In the genomic region with DNA sequence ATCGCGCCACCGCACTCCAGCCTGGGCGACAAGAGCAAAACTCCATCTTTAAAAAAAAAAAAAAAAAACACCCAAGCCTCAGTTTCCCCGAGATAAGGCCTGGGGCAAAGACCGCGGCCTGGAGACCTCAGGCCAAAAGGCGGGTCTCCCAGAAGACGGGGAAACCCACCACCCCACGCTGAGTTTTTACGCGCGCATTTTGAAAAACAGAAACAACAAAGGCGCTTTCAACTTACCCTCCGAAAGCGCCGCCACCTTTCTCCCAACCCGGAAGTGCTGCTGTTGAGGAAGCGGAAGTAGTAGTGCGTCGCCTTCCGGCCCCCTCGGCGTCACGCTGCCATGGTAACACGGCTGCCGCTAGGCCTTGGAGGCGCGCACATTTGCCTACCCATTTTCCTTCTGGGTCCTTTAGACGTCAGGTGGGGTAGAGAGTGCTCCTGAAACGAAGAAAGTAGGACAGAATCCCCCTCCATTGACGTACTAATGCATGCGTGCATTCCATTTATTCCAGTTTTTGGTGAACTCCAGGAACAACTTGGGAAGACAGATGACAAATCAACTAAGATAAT, we compare ENCODE assay signal across 8 cellular contexts. TPM values are rescaled to one million over a fixed set of nuclear protein-coding genes. Genes with fewer than 3 reads are reported as not detected.
DNase-seq lines count a peak whose midpoint lies in the region; ATAC-seq and TF ChIP-seq lines count a peak whose summit lies in the region.

A gene with protein sequence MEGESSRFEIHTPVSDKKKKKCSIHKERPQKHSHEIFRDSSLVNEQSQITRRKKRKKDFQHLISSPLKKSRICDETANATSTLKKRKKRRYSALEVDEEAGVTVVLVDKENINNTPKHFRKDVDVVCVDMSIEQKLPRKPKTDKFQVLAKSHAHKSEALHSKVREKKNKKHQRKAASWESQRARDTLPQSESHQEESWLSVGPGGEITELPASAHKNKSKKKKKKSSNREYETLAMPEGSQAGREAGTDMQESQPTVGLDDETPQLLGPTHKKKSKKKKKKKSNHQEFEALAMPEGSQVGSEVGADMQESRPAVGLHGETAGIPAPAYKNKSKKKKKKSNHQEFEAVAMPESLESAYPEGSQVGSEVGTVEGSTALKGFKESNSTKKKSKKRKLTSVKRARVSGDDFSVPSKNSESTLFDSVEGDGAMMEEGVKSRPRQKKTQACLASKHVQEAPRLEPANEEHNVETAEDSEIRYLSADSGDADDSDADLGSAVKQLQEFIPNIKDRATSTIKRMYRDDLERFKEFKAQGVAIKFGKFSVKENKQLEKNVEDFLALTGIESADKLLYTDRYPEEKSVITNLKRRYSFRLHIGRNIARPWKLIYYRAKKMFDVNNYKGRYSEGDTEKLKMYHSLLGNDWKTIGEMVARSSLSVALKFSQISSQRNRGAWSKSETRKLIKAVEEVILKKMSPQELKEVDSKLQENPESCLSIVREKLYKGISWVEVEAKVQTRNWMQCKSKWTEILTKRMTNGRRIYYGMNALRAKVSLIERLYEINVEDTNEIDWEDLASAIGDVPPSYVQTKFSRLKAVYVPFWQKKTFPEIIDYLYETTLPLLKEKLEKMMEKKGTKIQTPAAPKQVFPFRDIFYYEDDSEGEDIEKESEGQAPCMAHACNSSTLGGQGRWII (minus strand): TSS at position 287 of the 569 bp plus-strand sequence. CDS start 4,019 bp downstream, outside the sequence.

- H3K4me3 ChIP-seq in cardiac muscle cell = peak within 1 kb of the TSS; percentile 81
- peak within 1 kb of the TSS; percentile 78 for H3K4me3 ChIP-seq in parathyroid adenoma (ENCODE audit: low read depth, low read length)
- H3K4me3 ChIP-seq in thyroid gland (replicated peaks in 1 of 3) = peak within 1 kb of the TSS; percentile 55 to 97 (median 67)

- peaks cover 37% of the 10 kb centered on the region for H3K4me1 Mint-ChIP-seq in activated naive CD8-positive, alpha-beta T cell treated with anti-CD3 and anti-CD28 coated beads, Interleukin-2, amount 10 ng/mL, durations not matched to agents 7 days and 5 days

- H3K36me3 ChIP-seq in cardiac muscle cell (peaks cover 3% of the 10 kb centered on the region), parathyroid adenoma (ENCODE audit: control insufficient read depth, insufficient read depth, low read length) (no peaks in the 10 kb centered on the region), thyroid gland (no peaks in the 10 kb centered on the region)

- H3K4me1 ChIP-seq in cardiac muscle cell (ENCODE audit: low read depth) = peaks cover 3% of the 10 kb centered on the region
- H3K4me1 ChIP-seq in parathyroid adenoma = peaks cover 5% of the 10 kb centered on the region
- H3K4me1 ChIP-seq in thyroid gland = peaks cover 27 to 36% of the 10 kb centered on the region in 2 donors

- no peaks in the 10 kb centered on the region for H3K9me3 Mint-ChIP-seq in activated naive CD8-positive, alpha-beta T cell treated with anti-CD3 and anti-CD28 coated beads, Interleukin-2, amount 10 ng/mL, durations not matched to agents 7 days and 5 days

- WGBS in thyroid gland, 2 donors = 1% methylated on average over 32 of the region's 33 CpGs

- H3K27me3 ChIP-seq in cardiac muscle cell (peaks cover 25% of the 10 kb centered on the region), parathyroid adenoma (ENCODE audit: control insufficient read depth, insufficient read depth, low read length) (no peaks in the 10 kb centered on the region), thyroid gland (peaks cover under 1% of the 10 kb centered on the region)

- peak within 1 kb of the TSS; percentile 73 for H3K27ac Mint-ChIP-seq in activated naive CD8-positive, alpha-beta T cell treated with anti-CD3 and anti-CD28 coated beads, Interleukin-2, amount 10 ng/mL, durations not matched to agents 7 days and 5 days

- peak within 1 kb of the TSS; percentile 95 for H2AFZ ChIP-seq in parathyroid adenoma

- no peaks in the 10 kb centered on the region for H3K79me2 ChIP-seq in parathyroid adenoma

- H3K9me3 ChIP-seq in cardiac muscle cell (ENCODE audit: low read depth) (no peaks in the 10 kb centered on the region), parathyroid adenoma (ENCODE audit: control insufficient read depth, low read length) (no peaks in the 10 kb centered on the region), thyroid gland (no peaks in the 10 kb centered on the region)

- DNase-seq in GM10266 (ENCODE audit: extremely low spot score) = peak; percentile 94
- peak; percentile 92 for DNase-seq in NCI-H1436 (lab: John Stamatoyannopoulos, UW)
- DNase-seq in SW 1271 (lab: John Stamatoyannopoulos, UW) = peak; percentile 90
- DNase-seq in activated naive CD8-positive, alpha-beta T cell treated with anti-CD3 and anti-CD28 coated beads, Interleukin-2, amount 10 ng/mL, durations not matched to agents 7 days and 5 days = peak; percentile 91
- peak; percentile 94 to 95 for DNase-seq in cardiac muscle cell (ENCODE audit: low read depth in 1 of 2, low spot score in 1 of 2)
- DNase-seq in thyroid gland = peak; percentile 88 to 91

- intact Hi-C loops in thyroid gland (cut with DNase I) = loop anchor here (5.0 kb wide), 2 partner anchors 49 to 171 kb away; no protein-coding TSS in a partner anchor

- H3K4me2 ChIP-seq in parathyroid adenoma (ENCODE audit: low read length) = peak within 1 kb of the TSS; percentile 93

- no peak within 1 kb of the TSS for H3K9ac ChIP-seq in parathyroid adenoma

- peaks cover 14% of the 10 kb centered on the region for H3K27me3 Mint-ChIP-seq in activated naive CD8-positive, alpha-beta T cell treated with anti-CD3 and anti-CD28 coated beads, Interleukin-2, amount 10 ng/mL, durations not matched to agents 7 days and 5 days

- peak in 1 of 2 donors; percentile 49 for TF ChIP-seq POLR2A in thyroid gland (IDR thresholded peaks at IDR 0.05)

- POLR2A ChIA-PET in activated naive CD8-positive, alpha-beta T cell treated with anti-CD3 and anti-CD28 coated beads, Interleukin-2, amount 10 ng/mL, durations not matched to agents 7 days and 5 days (lab: Charles Lee) = interaction anchor here (0.7 to 0.9 kb wide), 6 partner anchors 56 to 1354 kb away, joined by 3 to 6 read pairs (median 4); no protein-coding TSS in a partner anchor

- H3K27ac ChIP-seq in cardiac muscle cell (no peak within 1 kb of the TSS), parathyroid adenoma (no peak within 1 kb of the TSS), thyroid gland (no peak within 1 kb of the TSS)

- peaks cover 17% of the 10 kb centered on the region for H3K36me3 Mint-ChIP-seq in activated naive CD8-positive, alpha-beta T cell treated with anti-CD3 and anti-CD28 coated beads, Interleukin-2, amount 10 ng/mL, durations not matched to agents 7 days and 5 days

- TF ChIP-seq CTCF in GM10266 (IDR thresholded peaks at IDR 0.05; ENCODE audit: control insufficient read depth, insufficient read depth, low read depth, missing control alignments) = no peak
- no peak for TF ChIP-seq CTCF in cardiac muscle cell (IDR thresholded peaks at IDR 0.05; ENCODE audit: low read depth, low read length)
- no peak for TF ChIP-seq CTCF in parathyroid adenoma (IDR thresholded peaks at IDR 0.05)
- TF ChIP-seq CTCF in thyroid gland (IDR thresholded peaks at IDR 0.05) = no peak

- peak; percentile 90 for ATAC-seq in HG02798 (IDR thresholded peaks at IDR 0.05; ENCODE audit: poor library complexity, unreplicated experiment)
- ATAC-seq in activated naive CD8-positive, alpha-beta T cell treated with anti-CD3 and anti-CD28 coated beads, Interleukin-2, amount 10 ng/mL, durations not matched to agents 7 days and 5 days (ENCODE audit: low read depth) = peak; percentile 71

- peak within 1 kb of the TSS; percentile 80 for H3K4me3 Mint-ChIP-seq in activated naive CD8-positive, alpha-beta T cell treated with anti-CD3 and anti-CD28 coated beads, Interleukin-2, amount 10 ng/mL, durations not matched to agents 7 days and 5 days

RNA-seq across cellular contexts. Expression of the gene that starts here (rescaled TPM):
- 10 to 100 TPM; 31.3 to 32.5 TPM for total RNA-seq in activated naive CD8-positive, alpha-beta T cell treated with anti-CD3 and anti-CD28 coated beads, Interleukin-2, amount 10 ng/mL, durations not matched to agents 7 days and 5 days
- total RNA-seq in cardiac muscle cell (10.9 and 19.3 TPM in 2 replicates), thyroid gland (10 to 100 TPM; 10.8 to 19.3 (median 13.6) TPM)
- 8.8 and 9.1 TPM in 2 replicates for polyA plus RNA-seq in cardiac muscle cell
